ENCODE assay signal across 27 cellular contexts in the genomic region with DNA sequence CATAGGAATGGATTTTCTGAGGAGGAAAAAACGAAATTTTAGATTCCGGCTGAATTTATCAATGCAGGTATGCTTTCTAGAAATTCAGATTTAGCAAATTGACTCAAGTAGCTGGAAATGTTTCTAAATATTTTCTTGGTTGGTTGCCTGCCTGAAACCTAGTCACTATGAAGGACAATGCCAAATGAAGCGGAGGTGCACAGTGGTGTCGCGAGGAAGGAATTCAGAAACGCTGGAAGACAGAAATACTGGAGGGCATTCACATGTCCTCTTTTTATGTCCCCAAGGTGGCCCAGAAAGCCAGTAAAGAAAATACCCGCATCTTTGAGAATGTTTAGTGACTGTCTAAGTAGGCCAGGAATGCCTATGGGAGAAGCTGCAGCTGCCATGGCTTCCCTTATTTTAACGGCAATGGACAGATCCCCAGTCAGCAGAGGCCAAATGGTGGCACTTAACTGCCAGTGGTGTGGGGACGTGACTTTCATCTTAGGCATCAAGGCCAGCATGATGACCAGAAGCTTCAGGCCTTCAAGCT.
"Had no signal": no experiment of that assay in that cellular context is flagged by ENCODE, and none has a peak within 500 bp of the region (broad histone marks: within the 10 kb centered on the region; RNA-seq: fewer than 3 reads in every experiment).

No MANE protein-coding gene starts in this region.

- H3K27ac ChIP-seq: ascending aorta, breast epithelium, cardiac muscle cell, colonic mucosa, epithelial cell of prostate, esophagus squamous epithelium, gastroesophageal sphincter had no signal

- H3K9me3 ChIP-seq: ascending aorta, breast epithelium, colonic mucosa, esophagus squamous epithelium, gastroesophageal sphincter had no signal

- DNase-seq: activated CD4-positive, alpha-beta memory T cell treated with anti-CD3 and anti-CD28 coated beads for 36 hours; activated CD4-positive, alpha-beta T cell treated with anti-CD3 and anti-CD28 coated beads for 36 hours; activated CD4-positive, alpha-beta T cell treated with anti-CD3 and anti-CD28 coated beads, Interleukin-2, amount 10 ng/mL, durations not matched to agents 24 days and 14 days; activated CD4-positive, CD25-positive, alpha-beta regulatory T cell; activated CD4-positive, CD25-positive, alpha-beta regulatory T cell treated with anti-CD3 and anti-CD28 coated beads, Interleukin-2, amount 50 U/mL, for 72 hours; activated CD8-positive, alpha-beta memory T cell treated with anti-CD3 and anti-CD28 coated beads, Interleukin-2, amount 10 ng/mL, durations not matched to agents 7 days and 5 days; activated CD8-positive, alpha-beta memory T cell treated with anti-CD3 and anti-CD28 coated beads, Interleukin-2, amount 50 U/mL, for 4 hours; activated CD8-positive, alpha-beta T cell treated with anti-CD3 and anti-CD28 coated beads, Interleukin-2, amount 10 ng/mL, durations not matched to agents 7 days and 5 days; activated gamma-delta T cell; activated naive CD4-positive, alpha-beta T cell; activated naive CD4-positive, alpha-beta T cell treated with anti-CD3 and anti-CD28 coated beads, Interleukin-2, amount 10 ng/mL, durations not matched to agents 7 days and 5 days; activated naive CD8-positive, alpha-beta T cell treated with anti-CD3 and anti-CD28 coated beads, Interleukin-2, amount 10 ng/mL, durations not matched to agents 7 days and 5 days; activated T-cell treated with anti-CD3 and anti-CD28 coated beads, Interleukin-2, amount 50 U/mL, for 1 hour; activated T-cell treated with anti-CD3 and anti-CD28 coated beads, Interleukin-2, amount 50 U/mL, for 48 hours; central memory CD4-positive, alpha-beta T cell; cerebellar nuclear complex; colonic mucosa; effector CD8-positive, alpha-beta T cell; esophagus squamous epithelium; foreskin melanocyte; T-helper 2 cell had no signal

- H3K36me3 ChIP-seq: ascending aorta, breast epithelium, cardiac muscle cell, colonic mucosa, esophagus squamous epithelium, gastroesophageal sphincter had no signal

- H3K27me3 ChIP-seq: ascending aorta, breast epithelium, cardiac muscle cell, colonic mucosa, gastroesophageal sphincter had no signal

- ATAC-seq: activated CD4-positive, alpha-beta T cell treated with anti-CD3 and anti-CD28 coated beads for 36 hours; activated CD8-positive, alpha-beta memory T cell treated with anti-CD3 and anti-CD28 coated beads, Interleukin-2, amount 10 ng/mL, durations not matched to agents 7 days and 5 days; activated CD8-positive, alpha-beta T cell treated with anti-CD3 and anti-CD28 coated beads, Interleukin-2, amount 10 ng/mL, durations not matched to agents 7 days and 5 days; activated naive CD4-positive, alpha-beta T cell treated with anti-CD3 and anti-CD28 coated beads, Interleukin-2, amount 50 U/mL, for 72 hours; gastroesophageal sphincter had no signal

- H3K4me1 ChIP-seq: ascending aorta, breast epithelium, colonic mucosa, esophagus squamous epithelium, gastroesophageal sphincter had no signal

- H3K4me3 ChIP-seq: ascending aorta, breast epithelium, cardiac muscle cell, colonic mucosa, esophagus squamous epithelium, gastroesophageal sphincter had no signal
